In the genomic region with DNA sequence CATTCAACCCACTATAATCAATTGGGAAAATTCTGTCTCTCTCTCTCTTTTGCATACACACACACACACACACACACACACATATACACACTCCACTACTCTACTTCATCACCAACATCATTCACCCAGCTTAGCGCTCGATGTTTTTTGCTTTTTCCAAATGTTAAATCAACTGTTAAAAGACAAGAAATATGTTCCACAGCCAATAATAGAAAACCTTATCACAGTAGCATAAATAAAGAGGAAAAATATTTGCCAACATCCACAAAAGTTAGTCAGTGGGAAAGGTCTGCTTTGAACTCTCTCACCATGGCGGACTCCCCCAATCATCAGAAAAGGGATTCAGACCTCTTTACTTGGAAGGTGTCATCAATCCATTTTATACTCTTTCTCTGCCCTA, we compare ENCODE assay signal across 1 cellular context.
TF ChIP-seq lines count a peak whose summit lies in the region.

No MANE protein-coding gene starts in this region.

TF ChIP-seq in K562, 482 proteins besides CTCF, POLR2A, EP300 and RAD21 (continued from another document):
- TF ChIP-seq KDM4B (IDR thresholded peaks at IDR 0.05; ENCODE audit: borderline replicate concordance in 2 of 2, low read depth in 1 of 2), result no peak
- TF ChIP-seq ZNF436 (CRISPR knock-in tag; IDR thresholded peaks at IDR 0.05), result no peak
- TF ChIP-seq, protein P1, sequence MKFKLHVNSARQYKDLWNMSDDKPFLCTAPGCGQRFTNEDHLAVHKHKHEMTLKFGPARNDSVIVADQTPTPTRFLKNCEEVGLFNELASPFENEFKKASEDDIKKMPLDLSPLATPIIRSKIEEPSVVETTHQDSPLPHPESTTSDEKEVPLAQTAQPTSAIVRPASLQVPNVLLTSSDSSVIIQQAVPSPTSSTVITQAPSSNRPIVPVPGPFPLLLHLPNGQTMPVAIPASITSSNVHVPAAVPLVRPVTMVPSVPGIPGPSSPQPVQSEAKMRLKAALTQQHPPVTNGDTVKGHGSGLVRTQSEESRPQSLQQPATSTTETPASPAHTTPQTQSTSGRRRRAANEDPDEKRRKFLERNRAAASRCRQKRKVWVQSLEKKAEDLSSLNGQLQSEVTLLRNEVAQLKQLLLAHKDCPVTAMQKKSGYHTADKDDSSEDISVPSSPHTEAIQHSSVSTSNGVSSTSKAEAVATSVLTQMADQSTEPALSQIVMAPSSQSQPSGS (CRISPR knock-in tag; IDR thresholded peaks at IDR 0.05), result no peak
- TF ChIP-seq ZNF316 (IDR thresholded peaks at IDR 0.05), result no peak
- TF ChIP-seq PTTG1 (tag; IDR thresholded peaks at IDR 0.05; ENCODE audit: low read depth), result no peak
- TF ChIP-seq SP2 (IDR thresholded peaks at IDR 0.05; ENCODE audit: extremely low read depth, low read depth, low read length, poor library complexity, severe bottlenecking), result no peak
